In the genomic region with DNA sequence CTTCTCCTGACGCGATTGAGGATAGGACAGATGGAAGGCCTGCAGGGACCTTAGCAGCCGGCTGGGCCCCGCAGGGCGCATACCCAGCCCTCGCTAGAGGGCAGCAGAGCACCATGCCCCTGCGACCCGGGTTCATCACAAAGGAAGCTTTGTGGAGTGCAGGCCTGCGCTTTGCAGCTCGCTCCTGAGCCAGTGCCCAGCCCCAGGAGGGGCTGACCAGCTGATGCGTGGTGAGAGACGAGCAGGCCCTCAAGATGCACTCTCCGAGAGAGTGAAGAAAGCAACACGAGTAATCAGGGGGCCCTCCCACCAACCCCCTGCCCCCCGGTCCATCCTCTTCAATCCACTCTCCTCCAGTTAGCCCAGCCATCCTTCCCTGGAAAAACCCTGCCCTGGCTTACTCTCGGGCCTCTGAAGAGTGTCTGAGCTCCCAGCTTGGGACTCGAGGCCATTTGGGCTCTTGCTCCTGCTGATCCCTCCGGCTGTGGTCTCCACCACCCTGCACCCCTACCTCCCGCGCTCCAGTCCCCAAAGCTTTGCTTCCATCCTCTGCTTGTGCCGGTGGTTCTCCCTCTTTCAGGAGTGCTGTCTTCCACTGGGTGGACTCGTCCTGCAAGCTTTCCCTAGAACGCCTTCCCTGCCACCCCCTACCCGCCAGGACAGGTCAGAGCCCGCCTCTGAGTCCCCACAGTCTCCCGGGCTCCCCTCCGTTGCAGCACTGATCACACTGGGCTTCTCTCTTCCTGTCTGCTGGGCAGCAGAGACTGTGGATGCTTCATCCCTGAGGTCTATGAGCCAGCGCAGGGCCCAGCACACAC, we compare ENCODE assay signal across 8 cellular contexts. TPM values are rescaled to one million over a fixed set of nuclear protein-coding genes. Genes with fewer than 3 reads are reported as not detected.
DNase-seq lines count a peak whose midpoint lies in the region; ATAC-seq, FAIRE-seq and TF ChIP-seq lines count a peak whose summit lies in the region.

No MANE protein-coding gene starts in this region.

- H3K4me3 Mint-ChIP-seq in CD4-positive, CD25-positive, alpha-beta regulatory T cell, result no peak overlapping the region

- dilution Hi-C loops in keratinocyte (cut with MboI; ENCODE audit: extremely low pct_ligation_motif_present, low sequenced_read_pairs), result no loop called here

- TF ChIP-seq CTCF in cardiac fibroblast (IDR thresholded peaks at IDR 0.05; ENCODE audit: low read depth, low read length), result peak; percentile 100
- peak; percentile 93 to 100 (median 97) for TF ChIP-seq CTCF in keratinocyte (optimal IDR thresholded peaks at IDR 0.05 in 1 of 3, IDR thresholded peaks at IDR 0.05 in 1 of 3, conservative IDR thresholded peaks at IDR 0.05 in 1 of 3; ENCODE audit: extremely low read depth in 1 of 3, insufficient read depth in 2 of 3, low read length in 3 of 3)

- FAIRE-seq in keratinocyte (lab: Jason Lieb, UNC), result peak; percentile 77

- H3K9me3 Mint-ChIP-seq in CD4-positive, CD25-positive, alpha-beta regulatory T cell, result peaks cover 0 to 2% (median 0%) of the 10 kb centered on the region in 7 donors

- no peaks in the 10 kb centered on the region for H3K4me1 ChIP-seq in CD4-positive, CD25-positive, alpha-beta regulatory T cell (ENCODE audit: control insufficient read depth, insufficient read depth, low read length, poor library complexity, severe bottlenecking)
- H3K4me1 ChIP-seq in keratinocyte (ENCODE audit: control insufficient read depth, extremely low read depth, insufficient read depth, low read length), result peaks cover 7% of the 10 kb centered on the region

- no peaks in the 10 kb centered on the region for H3K27me3 ChIP-seq in CD4-positive, CD25-positive, alpha-beta regulatory T cell (ENCODE audit: control insufficient read depth, insufficient read depth, low read length)
- no peaks in the 10 kb centered on the region for H3K27me3 ChIP-seq in keratinocyte (ENCODE audit: control insufficient read depth, extremely low read depth, insufficient read depth, low read length)

- no peaks in the 10 kb centered on the region for H3K36me3 Mint-ChIP-seq in CD4-positive, CD25-positive, alpha-beta regulatory T cell

- H3K9ac ChIP-seq in keratinocyte (ENCODE audit: control insufficient read depth, extremely low read depth, insufficient read depth, low read length), result no peak overlapping the region

- H3K36me3 ChIP-seq in CD4-positive, CD25-positive, alpha-beta regulatory T cell (ENCODE audit: control insufficient read depth, insufficient read depth, low read length), result no peaks in the 10 kb centered on the region
- no peaks in the 10 kb centered on the region for H3K36me3 ChIP-seq in keratinocyte (ENCODE audit: control insufficient read depth in 2 of 2, extremely low read depth in 1 of 2, insufficient read depth in 2 of 2, low read length in 2 of 2)

- ATAC-seq in CD4-positive, CD25-positive, alpha-beta regulatory T cell (ENCODE audit: low read depth in 2 of 2), result no peak
- ATAC-seq in GM21515 (IDR thresholded peaks at IDR 0.05; ENCODE audit: unreplicated experiment), result peak; percentile 78
- ATAC-seq in HG03097 (IDR thresholded peaks at IDR 0.05; ENCODE audit: low FRiP score, unreplicated experiment), result no peak

- H3K79me2 ChIP-seq in keratinocyte (ENCODE audit: control insufficient read depth, insufficient read depth, low read length), result no peaks in the 10 kb centered on the region

- no peak overlapping the region for H3K27ac ChIP-seq in CD4-positive, CD25-positive, alpha-beta regulatory T cell (ENCODE audit: insufficient read depth, low read length, poor library complexity, severe bottlenecking)
- no peak overlapping the region for H3K27ac ChIP-seq in keratinocyte (ENCODE audit: control insufficient read depth, insufficient read depth, low read length)

- no peak overlapping the region for H2AFZ ChIP-seq in keratinocyte (ENCODE audit: control insufficient read depth, low read length)

- no peak overlapping the region for H3K27ac Mint-ChIP-seq in CD4-positive, CD25-positive, alpha-beta regulatory T cell

- H3K4me3 ChIP-seq in CD4-positive, CD25-positive, alpha-beta regulatory T cell (ENCODE audit: low read depth, low read length), result no peak overlapping the region
- no peak overlapping the region for H3K4me3 ChIP-seq in cardiac fibroblast (replicated peaks in 1 of 2; ENCODE audit: low read depth in 2 of 2, low read length in 2 of 2)
- no peak overlapping the region for H3K4me3 ChIP-seq in keratinocyte (ENCODE audit: control insufficient read depth in 2 of 3, extremely low read depth in 1 of 3, insufficient read depth in 2 of 3, low read depth in 1 of 3, low read length in 3 of 3)

- DNase-seq in CD4-positive, CD25-positive, alpha-beta regulatory T cell, result peak in 2 of 3 donors; percentile 9 to 56
- DNase-seq in NCI-H1930 (lab: John Stamatoyannopoulos, UW) (peak; percentile 25 to 60), UCSD-AML1 (lab: John Stamatoyannopoulos, UW; ENCODE audit: unreplicated experiment) (peak; percentile 72), cardiac fibroblast (ENCODE audit: low read depth in 2 of 2) (peak; percentile 82 to 87), keratinocyte (ENCODE audit: low read depth, low spot score) (no peak)
- DNase-seq in stimulated activated CD4-positive, alpha-beta T cell treated with anti-CD3 and anti-CD28 coated beads, Interleukin-15, amount 100 ng/mL, for 48 hours (ENCODE audit: low read depth in 2 of 2), result peak; percentile 33 to 47

- no peaks in the 10 kb centered on the region for H4K20me1 ChIP-seq in keratinocyte (ENCODE audit: control insufficient read depth, extremely low read depth, insufficient read depth, low read length)

- no peaks in the 10 kb centered on the region for H3K9me3 ChIP-seq in CD4-positive, CD25-positive, alpha-beta regulatory T cell (ENCODE audit: control insufficient read depth in 2 of 2, low read length in 2 of 2)
- no peaks in the 10 kb centered on the region for H3K9me3 ChIP-seq in keratinocyte (ENCODE audit: control insufficient read depth, low read depth, low read length)

- no peaks in the 10 kb centered on the region for H3K9me1 ChIP-seq in keratinocyte (ENCODE audit: control insufficient read depth, extremely low read depth, insufficient read depth, low read length)

- H3K4me1 Mint-ChIP-seq in CD4-positive, CD25-positive, alpha-beta regulatory T cell, result no peaks in the 10 kb centered on the region

- peaks cover 12% of the 10 kb centered on the region for H3K27me3 Mint-ChIP-seq in CD4-positive, CD25-positive, alpha-beta regulatory T cell

- H3K4me2 ChIP-seq in keratinocyte (ENCODE audit: control insufficient read depth, extremely low read depth, insufficient read depth, low read depth, low read length), result no peak overlapping the region

RNA-seq across cellular contexts. Expression of a gene that starts 9.1 kb away (rescaled TPM):
- total RNA-seq in CD4-positive, CD25-positive, alpha-beta regulatory T cell, result not detected
- polyA plus RNA-seq in CD4-positive, CD25-positive, alpha-beta regulatory T cell, result not detected
- polyA plus RNA-seq in keratinocyte, result 1.3 to 2.3 TPM (median 1.5 TPM) in 3 replicates
- 0.22 TPM for polyA plus RNA-seq in keratinocyte (2011; ENCODE audit: low read depth)
- 0.83 and 1.1 TPM in 2 replicates for polyA plus RNA-seq in keratinocyte (2011; cell fraction: cytosol; rRNA removed)
- 3.9 and 6.8 TPM in 2 replicates for polyA plus RNA-seq in keratinocyte (2011; cell fraction: nucleus; rRNA removed)
- polyA plus RNA-seq in keratinocyte (2012; ENCODE audit: low replicate concordance), result 0.17 and 3.0 TPM in 2 replicates
- polyA minus RNA-seq in keratinocyte, result 0.32 to 3.0 TPM (median 0.33 TPM) in 3 replicates
- 2.1 TPM for polyA minus RNA-seq in keratinocyte (2011; cell fraction: cytosol; rRNA and poly(A)+ RNA removed)
- polyA minus RNA-seq in keratinocyte (2011; cell fraction: nucleus; rRNA and poly(A)+ RNA removed), result 2.3 and 2.4 TPM in 2 replicates

RNA-seq across cellular contexts. Expression of a gene that starts 30.1 kb away (rescaled TPM):
- total RNA-seq in CD4-positive, CD25-positive, alpha-beta regulatory T cell, result not detected
- not detected for polyA plus RNA-seq in CD4-positive, CD25-positive, alpha-beta regulatory T cell
- not detected in 3 replicates for polyA plus RNA-seq in keratinocyte
- polyA plus RNA-seq in keratinocyte (2011; ENCODE audit: low read depth), result 0.34 TPM
- not detected in 2 replicates for polyA plus RNA-seq in keratinocyte (2011; cell fraction: cytosol; rRNA removed)
- polyA plus RNA-seq in keratinocyte (2011; cell fraction: nucleus; rRNA removed), result not detected in 2 replicates
- 0.11 TPM in 1 of 2 replicates, not detected in the other for polyA plus RNA-seq in keratinocyte (2012; ENCODE audit: low replicate concordance)
- polyA minus RNA-seq in keratinocyte, result not detected in 3 replicates
- polyA minus RNA-seq in keratinocyte (2011; cell fraction: cytosol; rRNA and poly(A)+ RNA removed), result not detected
- polyA minus RNA-seq in keratinocyte (2011; cell fraction: nucleus; rRNA and poly(A)+ RNA removed), result not detected in 2 replicates

RNA-seq across cellular contexts. Expression of a gene that starts 47.1 kb away (rescaled TPM):
- 0.30 TPM for total RNA-seq in CD4-positive, CD25-positive, alpha-beta regulatory T cell
- not detected for polyA plus RNA-seq in CD4-positive, CD25-positive, alpha-beta regulatory T cell
- polyA plus RNA-seq in keratinocyte, result 10.1 to 24.1 TPM (median 14.0 TPM) in 3 replicates
- polyA plus RNA-seq in keratinocyte (2011; ENCODE audit: low read depth), result 4.0 TPM
- 3.2 and 6.3 TPM in 2 replicates for polyA plus RNA-seq in keratinocyte (2011; cell fraction: cytosol; rRNA removed)
- polyA plus RNA-seq in keratinocyte (2011; cell fraction: nucleus; rRNA removed), result 74.7 and 104 TPM in 2 replicates
- polyA plus RNA-seq in keratinocyte (2012; ENCODE audit: low replicate concordance), result 7.7 and 9.2 TPM in 2 replicates
- polyA minus RNA-seq in keratinocyte, result 21.0 to 31.0 TPM (median 23.4 TPM) in 3 replicates
- polyA minus RNA-seq in keratinocyte (2011; cell fraction: cytosol; rRNA and poly(A)+ RNA removed), result 6.7 TPM
- polyA minus RNA-seq in keratinocyte (2011; cell fraction: nucleus; rRNA and poly(A)+ RNA removed), result 37.9 and 45.1 TPM in 2 replicates

Comparison
In these comparisons a context has a peak if more than half of its experiments do, and no peak if none do; other contexts are left out.
1. RNA of a gene that starts 47.1 kb away (polyA plus RNA-seq): 3.2 to 104 TPM in keratinocyte; not detected in CD4-positive, CD25-positive, alpha-beta regulatory T cell; every median in the first group is over 4 times any median in the second.